ENCODE assay signal across 22 cellular contexts in genomic region chr1:178634445-178634844, GRCh38.
A peak's percentile ranks its signal among the peaks of the same experiment; 100 is the strongest.
DNase-seq lines count a peak whose midpoint lies in the region; ATAC-seq, FAIRE-seq and TF ChIP-seq lines count a peak whose summit lies in the region.
"Had no signal": no experiment of that assay in that cellular context is flagged by ENCODE, and none has a peak within 500 bp of the region (broad histone marks: within the 10 kb centered on the region; RNA-seq: fewer than 3 reads in every experiment).

No MANE protein-coding gene starts in this region.

- H3K27ac ChIP-seq in small intestine (ENCODE audit: low read depth in 1 of 2, low read length in 1 of 2), result peak overlapping the region in 1 of 2 donors; percentile 10
- no peak overlapping the region for H3K27ac ChIP-seq in CD8-positive, alpha-beta T cell (ENCODE audit: low read depth, low read length)
- H3K27ac ChIP-seq: ascending aorta, Peyer's patch had no signal

- H3K9ac ChIP-seq in adipocyte (ENCODE audit: low read length), result peak overlapping the region; percentile 46
- H3K9ac ChIP-seq: SK-N-SH had no signal

- no peaks in the 10 kb centered on the region for H3K9me3 Mint-ChIP-seq in CD8-positive, alpha-beta T cell
- H3K9me3 Mint-ChIP-seq: IgD-negative memory B cell; neural crest cell; T-helper 2 cell treated with Interferon-gamma antibody and Interleukin-4, amounts not matched to agents 5 μg/mL and 100 μg/mL, for 36 hours had no signal

- TF ChIP-seq CTCF in CD8-positive, alpha-beta T cell (IDR thresholded peaks at IDR 0.05), result no peak

- no peak for ATAC-seq in CD8-positive, alpha-beta T cell

- no peak overlapping the region for H3K4me3 Mint-ChIP-seq in CD8-positive, alpha-beta T cell
- H3K4me3 Mint-ChIP-seq: B cell; IgD-negative memory B cell; neural crest cell; T-helper 2 cell treated with Interferon-gamma antibody and Interleukin-4, amounts not matched to agents 5 μg/mL and 100 μg/mL, for 36 hours had no signal

- H3K27ac Mint-ChIP-seq in CD8-positive, alpha-beta T cell, result no peak overlapping the region
- H3K27ac Mint-ChIP-seq: B cell; T-helper 2 cell treated with Interferon-gamma antibody and Interleukin-4, amounts not matched to agents 5 μg/mL and 100 μg/mL, for 36 hours had no signal

- no peaks in the 10 kb centered on the region for H3K4me1 Mint-ChIP-seq in CD8-positive, alpha-beta T cell (ENCODE audit: low read depth)
- H3K4me1 Mint-ChIP-seq: neural crest cell had no signal

- H3K4me3 ChIP-seq in adipocyte (ENCODE audit: low read length) (no peak overlapping the region), small intestine (ENCODE audit: low read depth in 1 of 2, low read length in 2 of 2) (no peak overlapping the region)
- no peak overlapping the region for H3K4me3 ChIP-seq in CD8-positive, alpha-beta T cell (ENCODE audit: low read depth, low read length)
- H3K4me3 ChIP-seq: ascending aorta, Peyer's patch had no signal

- peak; percentile 56 for DNase-seq in GM03348 (ENCODE audit: low spot score)
- DNase-seq in adipocyte (ENCODE audit: low read depth), result peak; percentile 35
- peak; percentile 87 for DNase-seq in islet precursor cell
- DNase-seq in small intestine, result peak; percentile 22
- no peak for DNase-seq in HPDE6-E6E7 (ENCODE audit: extremely low spot score)
- DNase-seq in cerebellar nuclear complex (lab: John Stamatoyannopoulos, UW), result no peak
- no peak for DNase-seq in CD8-positive, alpha-beta T cell
- DNase-seq: activated CD4-positive, alpha-beta T cell treated with anti-CD3 and anti-CD28 coated beads, Interleukin-2, amount 50 U/mL, for 4 hours; activated T-cell treated with anti-CD3 and anti-CD28 coated beads for 4 hours; HCEC 1CT; hypothalamus; midbrain; NCI-H187 treated with DMSO at 0.1 percent for 48 hours; NCI-H446; Peyer's patch; SK-N-SH had no signal

- H3K36me3 ChIP-seq in adipocyte (ENCODE audit: control insufficient read depth, insufficient read depth, low read length, severe bottlenecking) (no peaks in the 10 kb centered on the region), small intestine (ENCODE audit: control insufficient read depth in 2 of 2, insufficient read depth in 2 of 2, low read length in 2 of 2) (no peaks in the 10 kb centered on the region)
- no peaks in the 10 kb centered on the region for H3K36me3 ChIP-seq in CD8-positive, alpha-beta T cell (ENCODE audit: insufficient read depth, low read length)
- H3K36me3 ChIP-seq: ascending aorta, Peyer's patch had no signal

- H3K4me1 ChIP-seq in adipocyte (ENCODE audit: control insufficient read depth, insufficient read depth, low read length) (peaks cover 50% of the 10 kb centered on the region), small intestine (ENCODE audit: control insufficient read depth in 2 of 2, insufficient read depth in 1 of 2, low read depth in 1 of 2, low read length in 1 of 2) (no peaks in the 10 kb centered on the region)
- H3K4me1 ChIP-seq in CD8-positive, alpha-beta T cell (ENCODE audit: insufficient read depth, low read length), result no peaks in the 10 kb centered on the region
- H3K4me1 ChIP-seq: ascending aorta, Peyer's patch had no signal

- CTCF ChIA-PET in CD8-positive, alpha-beta T cell (lab: Charles Lee), result no interaction called here

- H3K27me3 ChIP-seq in adipocyte (replicated peaks; ENCODE audit: control insufficient read depth, insufficient read depth, low read length) (no peaks in the 10 kb centered on the region), small intestine (ENCODE audit: control insufficient read depth in 2 of 2, insufficient read depth in 2 of 2, low read length in 2 of 2) (no peaks in the 10 kb centered on the region)
- no peaks in the 10 kb centered on the region for H3K27me3 ChIP-seq in CD8-positive, alpha-beta T cell (ENCODE audit: insufficient read depth, low read length)
- H3K27me3 ChIP-seq: ascending aorta, Peyer's patch had no signal

- no peaks in the 10 kb centered on the region for H3K36me3 Mint-ChIP-seq in CD8-positive, alpha-beta T cell

- intact Hi-C loops in CD8-positive, alpha-beta T cell (cut with DNase I, micrococcal nuclease), result no loop called here

- no peak for FAIRE-seq in small intestine (lab: Jason Lieb, UNC)
- FAIRE-seq: GM19239 had no signal

- WGBS in small intestine, 3 donors, result 48 to 63% (median 51%) methylated on average over 2 of the region's 2 CpGs

- peaks cover 3% of the 10 kb centered on the region for H3K27me3 Mint-ChIP-seq in CD8-positive, alpha-beta T cell (ENCODE audit: low read depth)
- H3K27me3 Mint-ChIP-seq: B cell, IgD-negative memory B cell had no signal

- H3K9me3 ChIP-seq in adipocyte (ENCODE audit: control insufficient read depth, low read length) (no peaks in the 10 kb centered on the region), small intestine (ENCODE audit: control insufficient read depth, low read depth) (no peaks in the 10 kb centered on the region)
- no peaks in the 10 kb centered on the region for H3K9me3 ChIP-seq in CD8-positive, alpha-beta T cell (ENCODE audit: low read length)
- H3K9me3 ChIP-seq: ascending aorta, Peyer's patch, SK-N-SH had no signal

- POLR2A ChIA-PET in CD8-positive, alpha-beta T cell (lab: Charles Lee), result no interaction called here

Comparison
In these comparisons a context has a peak if more than half of its experiments do, and no peak if none do; other contexts are left out.
1. DNase-seq: peak in GM03348 (single experiment), adipocyte (single experiment), islet precursor cell (single experiment) and small intestine (single experiment); none in HPDE6-E6E7 (single experiment), cerebellar nuclear complex (0 of 2) and CD8-positive, alpha-beta T cell (0 of 7).